8 cellular contexts compared by ENCODE assay signal in genomic region chr9:116737137-116737546, GRCh38. TPM values are rescaled to one million over a fixed set of nuclear protein-coding genes. Genes with fewer than 3 reads are reported as not detected.
DNase-seq lines count a peak whose midpoint lies in the region; TF ChIP-seq lines count a peak whose summit lies in the region.

No MANE protein-coding gene starts in this region.

- H3K9ac ChIP-seq in skeletal muscle satellite cell (ENCODE audit: low read depth, low read length): no peak overlapping the region

- TF ChIP-seq CTCF in HFF-Myc (IDR thresholded peaks at IDR 0.05; ENCODE audit: low read depth, low read length, missing control alignments) (peak; percentile 99), astrocyte of the cerebellum (IDR thresholded peaks at IDR 0.05; ENCODE audit: low read depth, low read length, missing control alignments) (peak; percentile 95)

- H3K9me3 ChIP-seq in skeletal muscle satellite cell (replicated peaks; ENCODE audit: low read length): no peaks in the 10 kb centered on the region

- peaks cover 2% of the 10 kb centered on the region for H3K4me1 ChIP-seq in skeletal muscle satellite cell (ENCODE audit: control insufficient read depth, insufficient read depth, low read length)

- DNase-seq in GDM1 (lab: John Stamatoyannopoulos, UW) (peak; percentile 26), HFF-Myc (ENCODE audit: extremely low read depth, low read depth) (peak; percentile 29), NCI-H146 (lab: John Stamatoyannopoulos, UW) (peak; percentile 79), T-helper 1 cell (peak in 3 of 5 donors; percentile 14 to 40 (median 21)), astrocyte of the cerebellum (ENCODE audit: low read depth) (peak; percentile 36), hypothalamus (lab: John Stamatoyannopoulos, UW) (peak; percentile 6 to 84 (median 52)), mesenteric fat pad (ENCODE audit: low spot score) (no peak)

- in situ Hi-C loops in astrocyte of the cerebellum (cut with HindIII; ENCODE audit: low sequenced_read_pairs): no loop called here

- H3K36me3 ChIP-seq in skeletal muscle satellite cell (ENCODE audit: insufficient read depth, low read length): no peaks in the 10 kb centered on the region

- H3K4me3 ChIP-seq in HFF-Myc (replicated peaks; ENCODE audit: low read depth, low read length): no peak overlapping the region
- H3K4me3 ChIP-seq in astrocyte of the cerebellum (ENCODE audit: low read depth, low read length): no peak overlapping the region
- H3K4me3 ChIP-seq in skeletal muscle satellite cell (ENCODE audit: low read length): no peak overlapping the region

- H3K27me3 ChIP-seq in skeletal muscle satellite cell (ENCODE audit: control insufficient read depth, insufficient read depth, low read length): peaks cover 13% of the 10 kb centered on the region

- H3K4me2 ChIP-seq in skeletal muscle satellite cell (ENCODE audit: low read length): peak overlapping the region; percentile 76

RNA-seq across cellular contexts. Expression of gene TRIM32, which starts 50.0 kb away (rescaled TPM):
- total RNA-seq in skeletal muscle satellite cell (2012; rRNA removed): 20.3 and 20.8 TPM in 2 replicates
- total RNA-seq in mesenteric fat pad: 19.8 TPM
